ENCODE assay signal across 37 cellular contexts in genomic region chr13:71408416-71408815, GRCh38.
"Had no signal": no experiment of that assay in that cellular context is flagged by ENCODE, and none has a peak within 500 bp of the region (broad histone marks: within the 10 kb centered on the region; RNA-seq: fewer than 3 reads in every experiment).

No MANE protein-coding gene starts in this region.

- DNase-seq: activated B cell treated with CpG ODN at 0.5 μM for 24 hours; activated CD4-positive, alpha-beta memory T cell treated with anti-CD3 and anti-CD28 coated beads for 36 hours; activated CD4-positive, alpha-beta T cell treated with anti-CD3 and anti-CD28 coated beads for 4 hours; activated CD4-positive, alpha-beta T cell treated with anti-CD3 and anti-CD28 coated beads, Interleukin-2, amount 10 ng/mL, durations not matched to agents 24 days and 14 days; activated CD4-positive, alpha-beta T cell treated with anti-CD3 and anti-CD28 coated beads, Interleukin-2, amount 50 U/mL, for 1 hour; activated CD4-positive, alpha-beta T cell treated with anti-CD3 and anti-CD28 coated beads, Interleukin-2, amount 50 U/mL, for 4 hours; activated CD4-positive, CD25-positive, alpha-beta regulatory T cell treated with anti-CD3 and anti-CD28 coated beads, Interleukin-2, amount 50 U/mL, for 72 hours; activated CD8-positive, alpha-beta memory T cell treated with anti-CD3 and anti-CD28 coated beads, Interleukin-2, amount 50 U/mL, for 4 hours; activated CD8-positive, alpha-beta T cell treated with anti-CD3 and anti-CD28 coated beads for 36 hours; activated effector memory CD4-positive, alpha-beta T cell treated with anti-CD3 and anti-CD28 coated beads, Interleukin-2, amount 50 U/mL, for 16 hours; activated gamma-delta T cell treated with Interleukin-2 at 50 U/mL for 16 hours; activated naive CD4-positive, alpha-beta T cell; activated naive CD4-positive, alpha-beta T cell treated with anti-CD3 and anti-CD28 coated beads for 36 hours; activated naive CD4-positive, alpha-beta T cell treated with anti-CD3 and anti-CD28 coated beads, Interleukin-2, amount 50 U/mL, for 16 hours; activated naive CD8-positive, alpha-beta T cell treated with anti-CD3 and anti-CD28 coated beads for 36 hours; activated T-cell treated with anti-CD3 and anti-CD28 coated beads for 4 hours; activated T-cell treated with anti-CD3 and anti-CD28 coated beads, Interleukin-2, amount 50 U/mL, for 1 hour; activated T-cell treated with anti-CD3 and anti-CD28 coated beads, Interleukin-2, amount 50 U/mL, for 4 hours; activated T-cell treated with anti-CD3 and anti-CD28 coated beads, Interleukin-2, amount 50 U/mL, for 72 hours; adrenal gland; amniotic stem cell; aorta; body of pancreas; brain microvascular endothelial cell; caudate nucleus; T-helper 1 cell; T-helper 2 cell; T-helper 9 cell had no signal

- H3K4me3 Mint-ChIP-seq: activated B cell treated with CpG ODN at 0.5 μM for 24 hours; activated CD4-positive, alpha-beta memory T cell treated with anti-CD3 and anti-CD28 coated beads for 36 hours; activated CD4-positive, alpha-beta T cell treated with anti-CD3 and anti-CD28 coated beads, Interleukin-2, amount 10 ng/mL, durations not matched to agents 24 days and 14 days; activated CD8-positive, alpha-beta T cell treated with anti-CD3 and anti-CD28 coated beads for 36 hours; activated naive CD4-positive, alpha-beta T cell treated with anti-CD3 and anti-CD28 coated beads for 36 hours; activated naive CD8-positive, alpha-beta T cell treated with anti-CD3 and anti-CD28 coated beads for 36 hours; activated T-cell treated with anti-CD3 and anti-CD28 coated beads, Interleukin-2, amount 50 U/mL, for 4 hours; activated T-cell treated with anti-CD3 and anti-CD28 coated beads, Interleukin-2, amount 50 U/mL, for 72 hours; activated T-helper 1 cell treated with anti-CD3 and anti-CD28 coated beads, Interleukin-12 subunit alpha, Interleukin-12 subunit beta, Interleukin-2, Interleukin-4 antibody, amounts not matched to agents 30 ng/mL and 10 ng/mL and 1 ng/mL, durations not matched to agents 14 hours and 24 hours and 36 hours; activated T-helper 17 cell treated with anti-CD3 and anti-CD28 coated beads, Interleukin-2, amount 50 U/mL, for 72 hours; central memory CD8-positive, alpha-beta T cell; T-helper 1 cell treated with Interleukin-12 subunit alpha and Interleukin-12 subunit beta and Interleukin-4 antibody, amounts not matched to agents 30 μg/mL and 1 μg/mL, for 36 hours; T-helper 2 cell treated with Interferon-gamma antibody and Interleukin-4, amounts not matched to agents 5 μg/mL and 100 μg/mL, for 36 hours had no signal

- H3K9me3 Mint-ChIP-seq: activated B cell treated with CpG ODN at 0.5 μM for 24 hours; activated CD4-positive, alpha-beta memory T cell treated with anti-CD3 and anti-CD28 coated beads for 36 hours; activated CD4-positive, alpha-beta T cell treated with anti-CD3 and anti-CD28 coated beads, Interleukin-2, amount 10 ng/mL, durations not matched to agents 24 days and 14 days; activated naive CD4-positive, alpha-beta T cell treated with anti-CD3 and anti-CD28 coated beads for 36 hours; activated naive CD8-positive, alpha-beta T cell treated with anti-CD3 and anti-CD28 coated beads for 36 hours; activated T-cell treated with anti-CD3 and anti-CD28 coated beads, Interleukin-2, amount 50 U/mL, for 4 hours; activated T-helper 1 cell treated with anti-CD3 and anti-CD28 coated beads, Interleukin-12 subunit alpha, Interleukin-12 subunit beta, Interleukin-2, Interleukin-4 antibody, amounts not matched to agents 30 ng/mL and 10 ng/mL and 1 ng/mL, durations not matched to agents 14 hours and 24 hours and 36 hours; activated T-helper 17 cell treated with anti-CD3 and anti-CD28 coated beads, Interleukin-2, amount 50 U/mL, for 72 hours; T-helper 1 cell treated with Interleukin-12 subunit alpha and Interleukin-12 subunit beta and Interleukin-4 antibody, amounts not matched to agents 30 μg/mL and 1 μg/mL, for 36 hours; T-helper 2 cell treated with Interferon-gamma antibody and Interleukin-4, amounts not matched to agents 5 μg/mL and 100 μg/mL, for 36 hours had no signal

- H3K4me3 ChIP-seq: adrenal gland, body of pancreas, breast epithelium, cardiac muscle cell had no signal

- ATAC-seq: activated CD8-positive, alpha-beta T cell treated with anti-CD3 and anti-CD28 coated beads for 36 hours; activated naive CD4-positive, alpha-beta T cell treated with anti-CD3 and anti-CD28 coated beads, Interleukin-2, amount 50 U/mL, for 72 hours; activated T-cell treated with anti-CD3 and anti-CD28 coated beads, Interleukin-2, amount 50 U/mL, for 4 hours; activated T-cell treated with anti-CD3 and anti-CD28 coated beads, Interleukin-2, amount 50 U/mL, for 72 hours; activated T-helper 17 cell treated with anti-CD3 and anti-CD28 coated beads, Interleukin-2, amount 50 U/mL, for 72 hours; body of pancreas had no signal

- H3K9me3 ChIP-seq: adrenal gland, body of pancreas, breast epithelium had no signal

- H3K4me1 Mint-ChIP-seq: activated B cell treated with CpG ODN at 0.5 μM for 24 hours; activated CD4-positive, alpha-beta T cell treated with anti-CD3 and anti-CD28 coated beads, Interleukin-2, amount 10 ng/mL, durations not matched to agents 24 days and 14 days; activated naive CD8-positive, alpha-beta T cell treated with anti-CD3 and anti-CD28 coated beads for 36 hours; activated T-helper 17 cell treated with anti-CD3 and anti-CD28 coated beads, Interleukin-2, amount 50 U/mL, for 72 hours; central memory CD8-positive, alpha-beta T cell had no signal

- H3K27me3 Mint-ChIP-seq: activated B cell treated with CpG ODN at 0.5 μM for 24 hours; activated CD4-positive, alpha-beta memory T cell treated with anti-CD3 and anti-CD28 coated beads for 36 hours; activated CD4-positive, alpha-beta T cell treated with anti-CD3 and anti-CD28 coated beads, Interleukin-2, amount 10 ng/mL, durations not matched to agents 24 days and 14 days; activated CD8-positive, alpha-beta T cell treated with anti-CD3 and anti-CD28 coated beads for 36 hours; activated naive CD8-positive, alpha-beta T cell treated with anti-CD3 and anti-CD28 coated beads for 36 hours; activated T-helper 17 cell treated with anti-CD3 and anti-CD28 coated beads, Interleukin-2, amount 50 U/mL, for 72 hours; central memory CD8-positive, alpha-beta T cell had no signal

- H3K4me1 ChIP-seq: adrenal gland, body of pancreas, breast epithelium had no signal

- H3K36me3 Mint-ChIP-seq: activated CD4-positive, alpha-beta memory T cell treated with anti-CD3 and anti-CD28 coated beads for 36 hours; activated naive CD4-positive, alpha-beta T cell treated with anti-CD3 and anti-CD28 coated beads, Interleukin-2, amount 50 U/mL, for 72 hours; activated naive CD8-positive, alpha-beta T cell treated with anti-CD3 and anti-CD28 coated beads for 36 hours had no signal

- H3K27ac Mint-ChIP-seq: activated B cell treated with CpG ODN at 0.5 μM for 24 hours; activated CD4-positive, alpha-beta memory T cell treated with anti-CD3 and anti-CD28 coated beads for 36 hours; activated CD4-positive, alpha-beta T cell treated with anti-CD3 and anti-CD28 coated beads, Interleukin-2, amount 10 ng/mL, durations not matched to agents 24 days and 14 days; activated CD8-positive, alpha-beta T cell treated with anti-CD3 and anti-CD28 coated beads for 36 hours; activated naive CD4-positive, alpha-beta T cell treated with anti-CD3 and anti-CD28 coated beads for 36 hours; activated naive CD4-positive, alpha-beta T cell treated with anti-CD3 and anti-CD28 coated beads, Interleukin-2, amount 50 U/mL, for 72 hours; activated naive CD8-positive, alpha-beta T cell treated with anti-CD3 and anti-CD28 coated beads for 36 hours; activated T-cell treated with anti-CD3 and anti-CD28 coated beads, Interleukin-2, amount 50 U/mL, for 72 hours; activated T-helper 1 cell treated with anti-CD3 and anti-CD28 coated beads, Interleukin-12 subunit alpha, Interleukin-12 subunit beta, Interleukin-2, Interleukin-4 antibody, amounts not matched to agents 30 ng/mL and 10 ng/mL and 1 ng/mL, durations not matched to agents 14 hours and 24 hours and 36 hours; activated T-helper 17 cell treated with anti-CD3 and anti-CD28 coated beads, Interleukin-2, amount 50 U/mL, for 72 hours; T-helper 1 cell treated with Interleukin-12 subunit alpha and Interleukin-12 subunit beta and Interleukin-4 antibody, amounts not matched to agents 30 μg/mL and 1 μg/mL, for 36 hours; T-helper 2 cell treated with Interferon-gamma antibody and Interleukin-4, amounts not matched to agents 5 μg/mL and 100 μg/mL, for 36 hours had no signal

- H3K27me3 ChIP-seq: adrenal gland, body of pancreas, brain microvascular endothelial cell, breast epithelium, cardiac muscle cell had no signal

- H3K36me3 ChIP-seq: adrenal gland, brain microvascular endothelial cell, breast epithelium, cardiac muscle cell had no signal

- H3K27ac ChIP-seq: adrenal gland, body of pancreas, brain microvascular endothelial cell, breast epithelium, cardiac muscle cell, VCaP had no signal
